ENCODE assay signal across 12 cellular contexts in the genomic region with DNA sequence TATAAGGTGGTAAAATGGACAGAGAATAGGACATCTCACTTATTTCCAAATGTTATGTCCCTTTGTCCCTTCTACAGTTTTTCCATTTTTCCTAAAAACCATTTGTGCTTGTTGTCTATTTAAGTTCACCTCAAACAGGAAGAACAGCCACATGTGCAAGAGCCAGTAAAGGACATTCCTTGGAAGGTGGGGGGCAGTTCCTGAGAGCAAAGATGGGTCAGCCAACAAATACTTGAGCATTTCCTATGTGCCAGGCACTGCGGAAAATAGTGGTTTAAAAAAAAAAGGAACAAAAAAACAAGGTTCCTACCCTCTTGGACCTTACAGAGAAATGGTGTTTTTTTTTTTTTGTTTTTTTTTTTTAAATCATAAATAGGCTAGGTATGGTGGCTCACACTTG. TPM values are rescaled to one million over a fixed set of nuclear protein-coding genes. Genes with fewer than 3 reads are reported as not detected.
DNase-seq lines count a peak whose midpoint lies in the region; ATAC-seq, FAIRE-seq and TF ChIP-seq lines count a peak whose summit lies in the region.
"Had no signal": no experiment of that assay in that cellular context is flagged by ENCODE, and none has a peak within 500 bp of the region (broad histone marks: within the 10 kb centered on the region; RNA-seq: fewer than 3 reads in every experiment).

No MANE protein-coding gene starts in this region.

- H3K36me3 ChIP-seq in BLaER1 = peaks cover 100% of the 10 kb centered on the region
- H3K36me3 ChIP-seq in Karpas-422 (ENCODE audit: insufficient read depth, low read length) = peaks cover 62% of the 10 kb centered on the region

- ATAC-seq in memory B cell (ENCODE audit: low read depth) (no peak), GM21576 (IDR thresholded peaks at IDR 0.05; ENCODE audit: unreplicated experiment) (no peak)
- ATAC-seq: Panc1 had no signal

- no peak overlapping the region for H2AFZ ChIP-seq in Karpas-422 (ENCODE audit: low read length)

- peaks cover 68% of the 10 kb centered on the region for H3K79me2 ChIP-seq in Karpas-422 (ENCODE audit: low read length)

- peaks cover 19% of the 10 kb centered on the region for H3K4me1 Mint-ChIP-seq in memory B cell

- H3K4me2 ChIP-seq in BLaER1 (peak overlapping the region; percentile 48), Karpas-422 (ENCODE audit: low read depth, low read length, poor library complexity, severe bottlenecking) (peak overlapping the region; percentile 71)

- FAIRE-seq in frontal cortex (lab: Jason Lieb, UNC) (no peak), RCC 7860 (lab: Jason Lieb, UNC) (no peak)

- no peaks in the 10 kb centered on the region for H3K9me3 Mint-ChIP-seq in memory B cell
- H3K9me3 Mint-ChIP-seq: activated T-cell treated with anti-CD3 and anti-CD28 coated beads, Interleukin-2, amount 50 U/mL, for 4 hours had no signal

- H3K27ac ChIP-seq in BLaER1 (no peak overlapping the region), Karpas-422 (ENCODE audit: low read length) (peak overlapping the region; percentile 95)
- H3K27ac ChIP-seq: skin epidermis had no signal

- peaks cover 36% of the 10 kb centered on the region for H3K36me3 Mint-ChIP-seq in memory B cell

- no peak overlapping the region for H3K4me3 Mint-ChIP-seq in memory B cell
- H3K4me3 Mint-ChIP-seq: activated T-cell treated with anti-CD3 and anti-CD28 coated beads, Interleukin-2, amount 50 U/mL, for 4 hours had no signal

- H3K9ac ChIP-seq in BLaER1 (no peak overlapping the region), Karpas-422 (ENCODE audit: low read length) (peak overlapping the region; percentile 28; the same call in 1 of the 2 replicates)

- no peak for TF ChIP-seq CTCF in cardiac fibroblast (IDR thresholded peaks at IDR 0.05; ENCODE audit: low read depth, low read length)

- H4K20me1 ChIP-seq in BLaER1 (peaks cover 80% of the 10 kb centered on the region), Karpas-422 (ENCODE audit: insufficient read depth, low read depth, low read length) (peaks cover 2% of the 10 kb centered on the region; the same call in 1 of the 2 replicates)

- no peak for DNase-seq in Karpas-422
- peak; percentile 85 to 92 for DNase-seq in cardiac fibroblast (ENCODE audit: low read depth in 2 of 2)
- no peak for DNase-seq in memory B cell (ENCODE audit: low spot score in 2 of 2)
- DNase-seq in frontal cortex (ENCODE audit: low spot score in 2 of 2) = no peak
- no peak for DNase-seq in activated gamma-delta T cell treated with Interleukin-2 at 50 U/mL for 16 hours
- no peak for DNase-seq in RCC 7860 (ENCODE audit: low spot score)
- DNase-seq: activated T-cell treated with anti-CD3 and anti-CD28 coated beads, Interleukin-2, amount 50 U/mL, for 4 hours had no signal

- no peaks in the 10 kb centered on the region for H3K9me2 ChIP-seq in Karpas-422 (replicated peaks; ENCODE audit: insufficient read depth, low read length)

- peaks cover 26% of the 10 kb centered on the region for H3K4me1 ChIP-seq in BLaER1
- peaks cover 80% of the 10 kb centered on the region for H3K4me1 ChIP-seq in Karpas-422 (ENCODE audit: low read length)
- H3K4me1 ChIP-seq: HAP-1 had no signal

- H3K4me3 ChIP-seq in BLaER1 = no peak overlapping the region
- H3K4me3 ChIP-seq in Karpas-422 (ENCODE audit: low read length) = no peak overlapping the region
- no peak overlapping the region for H3K4me3 ChIP-seq in cardiac fibroblast (replicated peaks in 1 of 2; ENCODE audit: low read depth in 2 of 2, low read length in 2 of 2)
- H3K4me3 ChIP-seq: HAP-1, skin epidermis had no signal

- no peaks in the 10 kb centered on the region for H3K27me3 Mint-ChIP-seq in memory B cell

- H3K9me3 ChIP-seq in BLaER1 (no peaks in the 10 kb centered on the region), Karpas-422 (ENCODE audit: low read length) (no peaks in the 10 kb centered on the region)
- H3K9me3 ChIP-seq: HAP-1 had no signal

- H3K27me3 ChIP-seq in BLaER1 (no peaks in the 10 kb centered on the region), Karpas-422 (ENCODE audit: low read length) (no peaks in the 10 kb centered on the region)

- H3K27ac Mint-ChIP-seq in memory B cell = peak overlapping the region; percentile 69

RNA-seq across cellular contexts. Expression of gene ANP32B, which starts 26.8 kb away (rescaled TPM):
- 29.1 and 76.3 TPM in 2 replicates for total RNA-seq in Karpas-422 (2014; rRNA removed; shearing (Covaris generic); ENCODE audit: low replicate concordance)
- 6.1 TPM for total RNA-seq in frontal cortex

RNA-seq across cellular contexts. Expression of gene NANS, which starts 46.6 kb away (rescaled TPM):
- total RNA-seq in Karpas-422 (2014; rRNA removed; shearing (Covaris generic); ENCODE audit: low replicate concordance) = 77.9 and 135 TPM in 2 replicates
- total RNA-seq in frontal cortex = 22.8 TPM

Comparison
In these comparisons a context has a peak if more than half of its experiments do, and no peak if none do; other contexts are left out.
1. DNase-seq: peak in cardiac fibroblast (2 of 2); none in Karpas-422 (single experiment), memory B cell (0 of 2), frontal cortex (0 of 2), activated gamma-delta T cell treated with Interleukin-2 at 50 U/mL for 16 hours (single experiment) and RCC 7860 (single experiment).